In genomic region chr22:29387921-29388758, GRCh38 we compare ENCODE assay signal across 1 cellular context.
A peak's percentile ranks its signal among the peaks of the same experiment; 100 is the strongest.
TF ChIP-seq lines count a peak whose summit lies in the region.

Gene AP1B1, minus strand, starts transcription at chr22:29388570. Its CDS starts 21,327 bp downstream, at chr22:29367243.

TF ChIP-seq in HCT116, 20 proteins besides CTCF, POLR2A, EP300 and RAD21 (continued from another document):
- peak; percentile 79 for TF ChIP-seq POLR2AphosphoS5 (IDR thresholded peaks at IDR 0.05; ENCODE audit: low read depth, low read length)
- TF ChIP-seq ATF3 (IDR thresholded peaks at IDR 0.05) = no peak
- no peak for TF ChIP-seq ZNF274 (IDR thresholded peaks at IDR 0.05; ENCODE audit: low read depth, low read length)
- TF ChIP-seq EGR1 (IDR thresholded peaks at IDR 0.05; ENCODE audit: low read depth) = peak; percentile 79
- TF ChIP-seq EZH2phosphoT487 (IDR thresholded peaks at IDR 0.05; ENCODE audit: borderline replicate concordance) = no peak
